ENCODE assay signal across 23 cellular contexts in the genomic region with DNA sequence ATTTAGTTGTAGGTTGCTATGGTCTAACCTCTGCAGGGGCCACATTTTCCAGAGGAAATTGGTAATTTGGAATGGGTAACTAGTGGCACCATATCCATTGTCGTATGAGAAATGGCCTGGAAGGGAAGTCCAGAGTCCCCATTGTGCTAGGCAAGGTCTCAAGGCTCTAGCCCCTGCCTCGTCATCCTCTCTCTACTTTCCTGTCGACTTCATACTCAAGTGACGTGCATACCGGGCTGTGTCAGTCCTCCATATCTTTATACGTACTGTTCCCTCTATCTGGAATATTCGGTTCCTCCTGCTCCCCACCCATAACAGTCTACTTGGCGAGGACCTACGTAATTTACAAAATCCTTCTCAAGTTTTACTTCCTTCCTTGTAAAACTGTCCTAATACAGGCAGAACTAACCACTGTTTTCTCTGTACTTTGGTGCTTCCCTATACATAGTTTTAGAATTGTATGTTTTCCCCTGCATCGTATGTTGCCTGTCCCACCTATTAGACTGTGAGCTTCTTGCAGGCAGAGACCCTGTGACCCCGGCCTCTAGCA.
"Had no signal": no experiment of that assay in that cellular context is flagged by ENCODE, and none has a peak within 500 bp of the region (broad histone marks: within the 10 kb centered on the region; RNA-seq: fewer than 3 reads in every experiment).

No MANE protein-coding gene starts in this region.

- H3K4me3 Mint-ChIP-seq: activated naive CD4-positive, alpha-beta T cell treated with anti-CD3 and anti-CD28 coated beads, Interleukin-2, amount 10 ng/mL, durations not matched to agents 7 days and 5 days; activated naive CD8-positive, alpha-beta T cell treated with anti-CD3 and anti-CD28 coated beads, Interleukin-2, amount 50 U/mL, for 24 hours; activated T-cell treated with anti-CD3 and anti-CD28 coated beads, Interleukin-2, amount 50 U/mL, for 4 hours; central memory CD8-positive, alpha-beta T cell; mesothelial cell of epicardium; stimulated activated effector memory CD8-positive, alpha-beta T cell treated with anti-CD3 and anti-CD28 coated beads, Interleukin-12 subunit alpha, Interleukin-12 subunit beta, amount 100 ng/mL, for 72 hours; T-helper 1 cell treated with Interleukin-12 subunit alpha and Interleukin-12 subunit beta and Interleukin-4 antibody, amounts not matched to agents 30 μg/mL and 1 μg/mL, for 36 hours had no signal

- H3K9me3 ChIP-seq: colonic mucosa, lower lobe of right lung, sigmoid colon, stomach had no signal

- H3K4me3 ChIP-seq: colonic mucosa, lower lobe of right lung, sigmoid colon, stomach had no signal

- H3K27me3 ChIP-seq: colonic mucosa, sigmoid colon had no signal

- H3K9me3 Mint-ChIP-seq: activated naive CD4-positive, alpha-beta T cell treated with anti-CD3 and anti-CD28 coated beads, Interleukin-2, amount 10 ng/mL, durations not matched to agents 7 days and 5 days; activated naive CD8-positive, alpha-beta T cell treated with anti-CD3 and anti-CD28 coated beads, Interleukin-2, amount 50 U/mL, for 24 hours; activated T-cell treated with anti-CD3 and anti-CD28 coated beads, Interleukin-2, amount 50 U/mL, for 4 hours; central memory CD8-positive, alpha-beta T cell; mesothelial cell of epicardium; stimulated activated effector memory CD8-positive, alpha-beta T cell treated with anti-CD3 and anti-CD28 coated beads, Interleukin-12 subunit alpha, Interleukin-12 subunit beta, amount 100 ng/mL, for 72 hours; T-helper 1 cell treated with Interleukin-12 subunit alpha and Interleukin-12 subunit beta and Interleukin-4 antibody, amounts not matched to agents 30 μg/mL and 1 μg/mL, for 36 hours had no signal

- H3K27ac Mint-ChIP-seq: activated naive CD4-positive, alpha-beta T cell treated with anti-CD3 and anti-CD28 coated beads, Interleukin-2, amount 10 ng/mL, durations not matched to agents 7 days and 5 days; activated naive CD8-positive, alpha-beta T cell treated with anti-CD3 and anti-CD28 coated beads, Interleukin-2, amount 50 U/mL, for 24 hours; stimulated activated effector memory CD8-positive, alpha-beta T cell treated with anti-CD3 and anti-CD28 coated beads, Interleukin-12 subunit alpha, Interleukin-12 subunit beta, amount 100 ng/mL, for 72 hours had no signal

- H3K4me1 ChIP-seq: colonic mucosa had no signal

- DNase-seq: activated CD4-positive, alpha-beta T cell treated with anti-CD3 and anti-CD28 coated beads, Interleukin-2, amount 50 U/mL, for 1 hour; activated CD4-positive, CD25-positive, alpha-beta regulatory T cell treated with anti-CD3 and anti-CD28 coated beads, Interleukin-2, amount 50 U/mL, for 72 hours; activated CD8-positive, alpha-beta memory T cell treated with anti-CD3 and anti-CD28 coated beads, Interleukin-2, amount 50 U/mL, for 4 hours; activated naive CD4-positive, alpha-beta T cell treated with anti-CD3 and anti-CD28 coated beads, Interleukin-2, amount 10 ng/mL, durations not matched to agents 7 days and 5 days; activated naive CD8-positive, alpha-beta T cell treated with anti-CD3 and anti-CD28 coated beads, Interleukin-2, amount 50 U/mL, for 24 hours; activated T-cell treated with anti-CD3 and anti-CD28 coated beads, Interleukin-2, amount 50 U/mL, for 4 hours; anterior cingulate cortex; colonic mucosa; erythroblast; foreskin melanocyte; glutamatergic neuron; hippocampal formation; islet precursor cell; left colon; lower lobe of right lung; sigmoid colon; stimulated activated CD4-positive, alpha-beta T cell treated with anti-CD3 and anti-CD28 coated beads, Interleukin-4, amount 100 ng/mL, for 24 hours; stomach had no signal

- ATAC-seq: activated naive CD8-positive, alpha-beta T cell treated with anti-CD3 and anti-CD28 coated beads, Interleukin-2, amount 50 U/mL, for 24 hours; activated T-cell treated with anti-CD3 and anti-CD28 coated beads, Interleukin-2, amount 50 U/mL, for 4 hours; left colon; lower lobe of right lung; stimulated activated effector memory CD8-positive, alpha-beta T cell treated with anti-CD3 and anti-CD28 coated beads, Interleukin-12 subunit alpha, Interleukin-12 subunit beta, amount 100 ng/mL, for 72 hours had no signal

- H3K27ac ChIP-seq: colonic mucosa, lower lobe of right lung, parathyroid adenoma, sigmoid colon, stomach had no signal

- H3K27me3 Mint-ChIP-seq: central memory CD8-positive, alpha-beta T cell had no signal

- H3K36me3 Mint-ChIP-seq: activated naive CD4-positive, alpha-beta T cell treated with anti-CD3 and anti-CD28 coated beads, Interleukin-2, amount 10 ng/mL, durations not matched to agents 7 days and 5 days had no signal

- H3K36me3 ChIP-seq: colonic mucosa, lower lobe of right lung, sigmoid colon had no signal
